In the genomic region with DNA sequence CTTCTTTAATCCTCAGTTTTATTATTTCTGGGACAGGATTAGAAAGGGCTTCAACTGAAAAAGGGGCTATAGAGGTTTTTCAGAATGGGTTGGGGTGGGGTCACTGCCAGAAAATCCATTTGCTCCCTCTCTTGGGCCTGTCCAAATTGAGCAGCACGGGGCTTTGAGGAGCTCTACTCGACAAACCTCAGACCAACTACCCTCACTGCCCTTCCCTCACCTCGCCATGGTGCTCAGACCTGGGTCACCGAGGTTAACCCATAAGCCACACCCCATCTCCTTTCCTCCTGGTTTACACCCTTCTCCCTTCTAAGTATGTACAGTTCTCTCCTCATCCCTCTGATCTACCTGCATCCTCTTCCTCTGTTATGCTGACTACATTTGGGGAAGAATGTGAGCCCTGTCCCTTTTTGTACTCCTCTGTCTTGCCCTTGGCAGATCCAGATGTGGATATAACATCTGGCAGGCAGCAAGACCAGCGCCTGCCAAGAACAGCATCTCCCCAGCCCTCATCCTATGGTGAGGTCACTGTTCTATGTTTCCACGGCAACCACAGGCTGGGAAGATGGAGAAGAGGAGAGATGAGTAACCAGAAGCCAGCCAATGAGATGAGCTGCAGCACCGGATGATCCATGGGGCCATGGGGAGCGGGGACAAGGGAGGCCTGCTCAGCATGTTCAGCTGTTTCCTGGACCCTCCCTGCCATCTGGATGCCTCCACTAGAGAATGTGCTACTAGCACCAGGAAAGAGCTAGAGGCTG, we compare ENCODE assay signal across 9 cellular contexts. TPM values are rescaled to one million over a fixed set of nuclear protein-coding genes. Genes with fewer than 3 reads are reported as not detected.
A peak's percentile ranks its signal among the peaks of the same experiment; 100 is the strongest.
DNase-seq lines count a peak whose midpoint lies in the region; ATAC-seq and TF ChIP-seq lines count a peak whose summit lies in the region.
"Had no signal": no experiment of that assay in that cellular context is flagged by ENCODE, and none has a peak within 500 bp of the region (broad histone marks: within the 10 kb centered on the region; RNA-seq: fewer than 3 reads in every experiment).

No MANE protein-coding gene starts in this region.

- ATAC-seq in left cardiac atrium: no peak
- no peak for ATAC-seq in GM18520 (IDR thresholded peaks at IDR 0.05; ENCODE audit: unreplicated experiment)

- intact Hi-C loops in Calu3 (cut with micrococcal nuclease; ENCODE audit: unreplicated experiment): no loop called here
- intact Hi-C loops in left cardiac atrium (cut with DNase I): no loop called here

- H3K4me3 Mint-ChIP-seq in activated naive CD8-positive, alpha-beta T cell treated with anti-CD3 and anti-CD28 coated beads for 36 hours: no peak overlapping the region
- no peak overlapping the region for H3K4me3 Mint-ChIP-seq in Calu3 (ENCODE audit: low read depth, unreplicated experiment)
- H3K4me3 Mint-ChIP-seq: memory B cell had no signal

- CTCF ChIA-PET in Calu3 (lab: Charles Lee): interaction anchor here (1.3 kb wide), 1 partner anchor 14 kb away, joined by 4 read pairs; no protein-coding TSS in a partner anchor

- H3K4me1 Mint-ChIP-seq in activated naive CD8-positive, alpha-beta T cell treated with anti-CD3 and anti-CD28 coated beads for 36 hours: peaks cover 12% of the 10 kb centered on the region
- H3K4me1 Mint-ChIP-seq in Calu3 (ENCODE audit: low read depth, unreplicated experiment): peaks cover 39% of the 10 kb centered on the region

- no peaks in the 10 kb centered on the region for H3K9me3 Mint-ChIP-seq in activated naive CD8-positive, alpha-beta T cell treated with anti-CD3 and anti-CD28 coated beads for 36 hours
- H3K9me3 Mint-ChIP-seq in Calu3 (ENCODE audit: low read depth, unreplicated experiment): no peaks in the 10 kb centered on the region
- H3K9me3 Mint-ChIP-seq: memory B cell had no signal

- H3K27ac Mint-ChIP-seq in activated naive CD8-positive, alpha-beta T cell treated with anti-CD3 and anti-CD28 coated beads for 36 hours: no peak overlapping the region
- no peak overlapping the region for H3K27ac Mint-ChIP-seq in Calu3 (ENCODE audit: unreplicated experiment)
- H3K27ac Mint-ChIP-seq: memory B cell had no signal

- DNase-seq in ELR (ENCODE audit: low read depth) (peak; percentile 94), NCI-H524 (lab: John Stamatoyannopoulos, UW) (peak; percentile 95 to 96), epidermal melanocyte (ENCODE audit: insufficient read length, low spot score) (peak; percentile 87), occipital lobe (lab: John Stamatoyannopoulos, UW) (peak; percentile 90), Calu3 (no peak), left cardiac atrium (no peak)
- DNase-seq in activated naive CD8-positive, alpha-beta T cell treated with anti-CD3 and anti-CD28 coated beads for 36 hours: no peak

- H3K36me3 Mint-ChIP-seq in activated naive CD8-positive, alpha-beta T cell treated with anti-CD3 and anti-CD28 coated beads for 36 hours: no peaks in the 10 kb centered on the region
- H3K36me3 Mint-ChIP-seq in Calu3 (ENCODE audit: insufficient read depth, unreplicated experiment): peaks cover 5% of the 10 kb centered on the region
- H3K36me3 Mint-ChIP-seq: memory B cell had no signal

- no TSS peak for BruUV-seq in Calu3 (replicated peaks; lab: Mats Ljungman, UMichigan)

- peaks cover 4% of the 10 kb centered on the region for H3K27me3 Mint-ChIP-seq in activated naive CD8-positive, alpha-beta T cell treated with anti-CD3 and anti-CD28 coated beads for 36 hours
- H3K27me3 Mint-ChIP-seq in Calu3 (ENCODE audit: unreplicated experiment): no peaks in the 10 kb centered on the region

- TF ChIP-seq CTCF in Calu3 (IDR thresholded peaks at IDR 0.05; ENCODE audit: unreplicated experiment): no peak

RNA-seq across cellular contexts. Expression of gene FABP3, which starts 3.7 kb away (rescaled TPM):
- total RNA-seq in occipital lobe: 93.1 TPM
- total RNA-seq in activated naive CD8-positive, alpha-beta T cell treated with anti-CD3 and anti-CD28 coated beads for 36 hours: not detected
- total RNA-seq in Calu3 (2022): not detected in 2 replicates
- total RNA-seq in left cardiac atrium: 1,000 to 10,000 TPM; 2,432 to 3,075 TPM

RNA-seq across cellular contexts. Expression of gene SERINC2, which starts 36.5 kb away (rescaled TPM):
- total RNA-seq in occipital lobe (1.7 TPM), Calu3 (2022) (67.7 and 79.8 TPM in 2 replicates), left cardiac atrium (1 to 10 TPM; 2.4 to 2.9 TPM)
- under 1 TPM in 1 of 2 experiments, not detected in 1; 0.16 TPM for total RNA-seq in activated naive CD8-positive, alpha-beta T cell treated with anti-CD3 and anti-CD28 coated beads for 36 hours

Comparison
In these comparisons a context has a peak if more than half of its experiments do, and no peak if none do; other contexts are left out.
1. DNase-seq: peak in ELR (single experiment), NCI-H524 (2 of 2), epidermal melanocyte (single experiment) and occipital lobe (single experiment); none in activated naive CD8-positive, alpha-beta T cell treated with anti-CD3 and anti-CD28 coated beads for 36 hours (single experiment), Calu3 (single experiment) and left cardiac atrium (single experiment).
2. RNA of gene FABP3, which starts 3.7 kb away (total RNA-seq): 2,432 to 3,075 TPM in left cardiac atrium and 93.1 TPM in occipital lobe (single experiment); not detected in activated naive CD8-positive, alpha-beta T cell treated with anti-CD3 and anti-CD28 coated beads for 36 hours and not detected in Calu3; every median in the first group is over 10 times any median in the second.
3. RNA of gene SERINC2, which starts 36.5 kb away (total RNA-seq): 67.7 to 79.8 TPM in Calu3; 2.4 to 2.9 TPM in left cardiac atrium, 1.7 TPM in occipital lobe (single experiment) and 0.16 TPM in activated naive CD8-positive, alpha-beta T cell treated with anti-CD3 and anti-CD28 coated beads for 36 hours; every median in the first group is over 10 times any median in the second.